In genomic region chr7:102273749-102274712, GRCh38 we compare ENCODE assay signal across 1 cellular context.
TF ChIP-seq lines count a peak whose summit lies in the region.

No MANE protein-coding gene starts in this region.

TF ChIP-seq in HepG2, 621 proteins besides CTCF, POLR2A, EP300 and RAD21 (continues in another document):
- no peak for TF ChIP-seq IKZF4 (CRISPR knock-in tag; IDR thresholded peaks at IDR 0.05; ENCODE audit: borderline replicate concordance, low read depth, not compliant biosample characterization)
- TF ChIP-seq, protein P1, sequence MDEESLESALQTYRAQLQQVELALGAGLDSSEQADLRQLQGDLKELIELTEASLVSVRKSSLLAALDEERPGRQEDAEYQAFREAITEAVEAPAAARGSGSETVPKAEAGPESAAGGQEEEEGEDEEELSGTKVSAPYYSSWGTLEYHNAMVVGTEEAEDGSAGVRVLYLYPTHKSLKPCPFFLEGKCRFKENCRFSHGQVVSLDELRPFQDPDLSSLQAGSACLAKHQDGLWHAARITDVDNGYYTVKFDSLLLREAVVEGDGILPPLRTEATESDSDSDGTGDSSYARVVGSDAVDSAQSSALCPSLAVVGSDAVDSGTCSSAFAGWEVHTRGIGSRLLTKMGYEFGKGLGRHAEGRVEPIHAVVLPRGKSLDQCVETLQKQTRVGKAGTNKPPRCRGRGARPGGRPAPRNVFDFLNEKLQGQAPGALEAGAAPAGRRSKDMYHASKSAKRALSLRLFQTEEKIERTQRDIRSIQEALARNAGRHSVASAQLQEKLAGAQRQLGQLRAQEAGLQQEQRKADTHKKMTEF (CRISPR knock-in tag; IDR thresholded peaks at IDR 0.05), result peak; percentile 72; the same call in 1 of the 2 replicates
- TF ChIP-seq, protein P2, sequence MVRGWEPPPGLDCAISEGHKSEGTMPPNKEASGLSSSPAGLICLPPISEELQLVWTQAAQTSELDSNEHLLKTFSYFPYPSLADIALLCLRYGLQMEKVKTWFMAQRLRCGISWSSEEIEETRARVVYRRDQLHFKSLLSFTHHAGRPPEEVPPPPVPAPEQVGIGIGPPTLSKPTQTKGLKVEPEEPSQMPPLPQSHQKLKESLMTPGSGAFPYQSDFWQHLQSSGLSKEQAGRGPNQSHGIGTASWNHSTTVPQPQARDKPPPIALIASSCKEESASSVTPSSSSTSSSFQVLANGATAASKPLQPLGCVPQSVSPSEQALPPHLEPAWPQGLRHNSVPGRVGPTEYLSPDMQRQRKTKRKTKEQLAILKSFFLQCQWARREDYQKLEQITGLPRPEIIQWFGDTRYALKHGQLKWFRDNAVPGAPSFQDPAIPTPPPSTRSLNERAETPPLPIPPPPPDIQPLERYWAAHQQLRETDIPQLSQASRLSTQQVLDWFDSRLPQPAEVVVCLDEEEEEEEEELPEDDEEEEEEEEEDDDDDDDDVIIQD (CRISPR knock-in tag; IDR thresholded peaks at IDR 0.05; ENCODE audit: low read depth), result no peak
- 0 out of 2 replicates have a peak, but pooled peaks have one; percentile 45 for TF ChIP-seq ZNF792 (CRISPR knock-in tag; IDR thresholded peaks at IDR 0.05)
- TF ChIP-seq MEF2D (CRISPR knock-in tag; IDR thresholded peaks at IDR 0.05), result peak; percentile 74
- 0 out of 2 replicates have a peak, but pooled peaks have one; percentile 52 for TF ChIP-seq MXD4 (CRISPR knock-in tag; IDR thresholded peaks at IDR 0.05)
- peak; percentile 50; the same call in 1 of the 2 replicates for TF ChIP-seq ZNF331 (CRISPR knock-in tag; IDR thresholded peaks at IDR 0.05)
- peak; percentile 44 for TF ChIP-seq CBX1 (IDR thresholded peaks at IDR 0.05; ENCODE audit: low read depth)
- 0 out of 2 replicates have a peak, but pooled peaks have one; percentile 38 for TF ChIP-seq POLR2AphosphoS5 (IDR thresholded peaks at IDR 0.05; ENCODE audit: low read depth, low read length)
- peak; percentile 41; the same call in 1 of the 2 replicates for TF ChIP-seq ZBTB7A (CRISPR knock-in tag; IDR thresholded peaks at IDR 0.05)
- peak; percentile 62; the same call in 1 of the 2 replicates for TF ChIP-seq KDM4B (CRISPR knock-in tag; IDR thresholded peaks at IDR 0.05)
- TF ChIP-seq BORCS8-MEF2B (CRISPR knock-in tag; IDR thresholded peaks at IDR 0.05), result 0 out of 2 replicates have a peak, but pooled peaks have one; percentile 23
- TF ChIP-seq, protein P3, sequence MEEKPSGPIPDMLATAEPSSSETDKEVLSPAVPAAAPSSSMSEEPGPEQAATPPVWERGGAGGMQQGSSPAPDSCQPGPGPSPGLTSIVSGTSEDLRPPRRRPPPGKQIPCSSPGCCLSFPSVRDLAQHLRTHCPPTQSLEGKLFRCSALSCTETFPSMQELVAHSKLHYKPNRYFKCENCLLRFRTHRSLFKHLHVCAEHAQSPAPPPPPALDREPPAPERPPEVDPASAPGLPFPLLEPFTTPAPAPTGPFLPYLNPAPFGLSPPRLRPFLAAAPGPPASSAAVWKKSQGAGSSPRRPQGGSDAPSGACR (CRISPR knock-in tag; IDR thresholded peaks at IDR 0.05), result peak; percentile 78; the same call in 1 of the 2 replicates
- TF ChIP-seq MEIS1 (CRISPR knock-in tag; IDR thresholded peaks at IDR 0.05; ENCODE audit: borderline replicate concordance), result peak; percentile 88
- TF ChIP-seq USF2 (IDR thresholded peaks at IDR 0.05; ENCODE audit: low read depth, low read length), result peak; percentile 93
- TF ChIP-seq USF2 (CRISPR knock-in tag; IDR thresholded peaks at IDR 0.05; ENCODE audit: borderline replicate concordance), result peak; percentile 96; the same call in 1 of the 2 replicates
- peak; percentile 62; the same call in 1 of the 2 replicates for TF ChIP-seq TGIF2 (CRISPR knock-in tag; IDR thresholded peaks at IDR 0.05)
- TF ChIP-seq ZNF431 (CRISPR knock-in tag; IDR thresholded peaks at IDR 0.05; ENCODE audit: borderline replicate concordance, low read depth), result peak; percentile 56; the same call in 1 of the 2 replicates
- TF ChIP-seq ZNF441 (CRISPR knock-in tag; IDR thresholded peaks at IDR 0.05; ENCODE audit: borderline replicate concordance), result peak; percentile 55; the same call in 1 of the 2 replicates
- TF ChIP-seq RXRA (CRISPR knock-in tag; IDR thresholded peaks at IDR 0.05), result peak; percentile 59
- TF ChIP-seq, protein P4, sequence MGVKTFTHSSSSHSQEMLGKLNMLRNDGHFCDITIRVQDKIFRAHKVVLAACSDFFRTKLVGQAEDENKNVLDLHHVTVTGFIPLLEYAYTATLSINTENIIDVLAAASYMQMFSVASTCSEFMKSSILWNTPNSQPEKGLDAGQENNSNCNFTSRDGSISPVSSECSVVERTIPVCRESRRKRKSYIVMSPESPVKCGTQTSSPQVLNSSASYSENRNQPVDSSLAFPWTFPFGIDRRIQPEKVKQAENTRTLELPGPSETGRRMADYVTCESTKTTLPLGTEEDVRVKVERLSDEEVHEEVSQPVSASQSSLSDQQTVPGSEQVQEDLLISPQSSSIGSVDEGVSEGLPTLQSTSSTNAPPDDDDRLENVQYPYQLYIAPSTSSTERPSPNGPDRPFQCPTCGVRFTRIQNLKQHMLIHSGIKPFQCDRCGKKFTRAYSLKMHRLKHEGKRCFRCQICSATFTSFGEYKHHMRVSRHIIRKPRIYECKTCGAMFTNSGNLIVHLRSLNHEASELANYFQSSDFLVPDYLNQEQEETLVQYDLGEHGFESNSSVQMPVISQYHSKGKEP (CRISPR knock-in tag; IDR thresholded peaks at IDR 0.05), result no peak
- no peak for TF ChIP-seq ZNF17 (CRISPR knock-in tag; IDR thresholded peaks at IDR 0.05)
- peak; percentile 86 for TF ChIP-seq ZFX (CRISPR knock-in tag; IDR thresholded peaks at IDR 0.05; ENCODE audit: low read depth)
- TF ChIP-seq TOE1 (CRISPR knock-in tag; IDR thresholded peaks at IDR 0.05), result no peak
- peak; percentile 70; the same call in 1 of the 2 replicates for TF ChIP-seq REPIN1 (CRISPR knock-in tag; IDR thresholded peaks at IDR 0.05; ENCODE audit: borderline replicate concordance, low read depth)
- peak in 1 of 2 experiments; percentile 40; a peak in 2 of 4 replicates for TF ChIP-seq NR2F1 (CRISPR knock-in tag; IDR thresholded peaks at IDR 0.05)
- TF ChIP-seq FOXA3 (CRISPR knock-in tag; IDR thresholded peaks at IDR 0.05), result peak; percentile 70
- TF ChIP-seq NFYB (CRISPR knock-in tag; IDR thresholded peaks at IDR 0.05), result peak; percentile 56; the same call in 1 of the 2 replicates
- peak; percentile 59; the same call in 1 of the 2 replicates for TF ChIP-seq ZSCAN29 (CRISPR knock-in tag; conservative IDR thresholded peaks at IDR 0.05)
- TF ChIP-seq SPEN (CRISPR knock-in tag; IDR thresholded peaks at IDR 0.05; ENCODE audit: low read depth), result peak; percentile 84
- peak; percentile 73; the same call in 1 of the 2 replicates for TF ChIP-seq THAP11 (CRISPR knock-in tag; IDR thresholded peaks at IDR 0.05)
- TF ChIP-seq, protein P5, sequence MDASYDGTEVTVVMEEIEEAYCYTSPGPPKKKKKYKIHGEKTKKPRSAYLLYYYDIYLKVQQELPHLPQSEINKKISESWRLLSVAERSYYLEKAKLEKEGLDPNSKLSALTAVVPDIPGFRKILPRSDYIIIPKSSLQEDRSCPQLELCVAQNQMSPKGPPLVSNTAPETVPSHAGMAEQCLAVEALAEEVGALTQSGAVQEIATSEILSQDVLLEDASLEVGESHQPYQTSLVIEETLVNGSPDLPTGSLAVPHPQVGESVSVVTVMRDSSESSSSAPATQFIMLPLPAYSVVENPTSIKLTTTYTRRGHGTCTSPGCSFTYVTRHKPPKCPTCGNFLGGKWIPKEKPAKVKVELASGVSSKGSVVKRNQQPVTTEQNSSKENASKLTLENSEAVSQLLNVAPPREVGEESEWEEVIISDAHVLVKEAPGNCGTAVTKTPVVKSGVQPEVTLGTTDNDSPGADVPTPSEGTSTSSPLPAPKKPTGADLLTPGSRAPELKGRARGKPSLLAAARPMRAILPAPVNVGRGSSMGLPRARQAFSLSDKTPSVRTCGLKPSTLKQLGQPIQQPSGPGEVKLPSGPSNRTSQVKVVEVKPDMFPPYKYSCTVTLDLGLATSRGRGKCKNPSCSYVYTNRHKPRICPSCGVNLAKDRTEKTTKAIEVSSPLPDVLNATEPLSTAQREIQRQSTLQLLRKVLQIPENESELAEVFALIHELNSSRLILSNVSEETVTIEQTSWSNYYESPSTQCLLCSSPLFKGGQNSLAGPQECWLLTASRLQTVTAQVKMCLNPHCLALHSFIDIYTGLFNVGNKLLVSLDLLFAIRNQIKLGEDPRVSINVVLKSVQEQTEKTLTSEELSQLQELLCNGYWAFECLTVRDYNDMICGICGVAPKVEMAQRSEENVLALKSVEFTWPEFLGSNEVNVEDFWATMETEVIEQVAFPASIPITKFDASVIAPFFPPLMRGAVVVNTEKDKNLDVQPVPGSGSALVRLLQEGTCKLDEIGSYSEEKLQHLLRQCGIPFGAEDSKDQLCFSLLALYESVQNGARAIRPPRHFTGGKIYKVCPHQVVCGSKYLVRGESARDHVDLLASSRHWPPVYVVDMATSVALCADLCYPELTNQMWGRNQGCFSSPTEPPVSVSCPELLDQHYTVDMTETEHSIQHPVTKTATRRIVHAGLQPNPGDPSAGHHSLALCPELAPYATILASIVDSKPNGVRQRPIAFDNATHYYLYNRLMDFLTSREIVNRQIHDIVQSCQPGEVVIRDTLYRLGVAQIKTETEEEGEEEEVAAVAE (CRISPR knock-in tag; IDR thresholded peaks at IDR 0.05; ENCODE audit: borderline replicate concordance), result peak; percentile 36; the same call in 1 of the 2 replicates
- peak; percentile 55; the same call in 1 of the 2 replicates for TF ChIP-seq YEATS2 (CRISPR knock-in tag; IDR thresholded peaks at IDR 0.05; ENCODE audit: borderline replicate concordance)
- peak; percentile 83; the same call in 2 of the 3 replicates for TF ChIP-seq MXI1 (IDR thresholded peaks at IDR 0.05; ENCODE audit: borderline replicate concordance, low read depth, low read length)
- no peak for TF ChIP-seq PAF1 (CRISPR knock-in tag; IDR thresholded peaks at IDR 0.05)
- no peak for TF ChIP-seq HOXD1 (CRISPR knock-in tag; IDR thresholded peaks at IDR 0.05)
- 0 out of 2 replicates have a peak, but pooled peaks have one; percentile 25 for TF ChIP-seq ZNF12 (CRISPR knock-in tag; IDR thresholded peaks at IDR 0.05)
- TF ChIP-seq ZNF547 (CRISPR knock-in tag; IDR thresholded peaks at IDR 0.05), result 0 out of 2 replicates have a peak, but pooled peaks have one; percentile 42
- peak; percentile 53; the same call in 1 of the 2 replicates for TF ChIP-seq ZNF232 (CRISPR knock-in tag; IDR thresholded peaks at IDR 0.05; ENCODE audit: borderline replicate concordance)
- TF ChIP-seq NR2F6 (IDR thresholded peaks at IDR 0.05), result peak; percentile 34; the same call in 1 of the 2 replicates
- TF ChIP-seq NR2F6 (CRISPR knock-in tag; IDR thresholded peaks at IDR 0.05), result peak; percentile 66; the same call in 1 of the 2 replicates
- peak; percentile 85 for TF ChIP-seq NR2C2 (CRISPR knock-in tag; IDR thresholded peaks at IDR 0.05; ENCODE audit: borderline replicate concordance)
- peak; percentile 82 for TF ChIP-seq TEAD3 (CRISPR knock-in tag; optimal IDR thresholded peaks at IDR 0.05; ENCODE audit: borderline replicate concordance)
- TF ChIP-seq TARDBP (CRISPR knock-in tag; IDR thresholded peaks at IDR 0.05), result peak; percentile 46; the same call in 1 of the 2 replicates
- TF ChIP-seq NCOR1 (IDR thresholded peaks at IDR 0.05; ENCODE audit: borderline replicate concordance, low read length), result 0 out of 2 replicates have a peak, but pooled peaks have one; percentile 50
- peak; percentile 76 for TF ChIP-seq RXRB (CRISPR knock-in tag; IDR thresholded peaks at IDR 0.05; ENCODE audit: borderline replicate concordance)
- 0 out of 2 replicates have a peak, but pooled peaks have one; percentile 26 for TF ChIP-seq ZNF362 (CRISPR knock-in tag; IDR thresholded peaks at IDR 0.05; ENCODE audit: borderline replicate concordance)
- no peak for TF ChIP-seq GMEB1 (CRISPR knock-in tag; IDR thresholded peaks at IDR 0.05; ENCODE audit: borderline replicate concordance)
- TF ChIP-seq, protein P6, sequence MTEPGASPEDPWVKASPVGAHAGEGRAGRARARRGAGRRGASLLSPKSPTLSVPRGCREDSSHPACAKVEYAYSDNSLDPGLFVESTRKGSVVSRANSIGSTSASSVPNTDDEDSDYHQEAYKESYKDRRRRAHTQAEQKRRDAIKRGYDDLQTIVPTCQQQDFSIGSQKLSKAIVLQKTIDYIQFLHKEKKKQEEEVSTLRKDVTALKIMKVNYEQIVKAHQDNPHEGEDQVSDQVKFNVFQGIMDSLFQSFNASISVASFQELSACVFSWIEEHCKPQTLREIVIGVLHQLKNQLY (CRISPR knock-in tag; IDR thresholded peaks at IDR 0.05), result peak; percentile 98
- no peak for TF ChIP-seq ZC3H13 (CRISPR knock-in tag; IDR thresholded peaks at IDR 0.05)
- peak; percentile 82 for TF ChIP-seq ZIK1 (CRISPR knock-in tag; IDR thresholded peaks at IDR 0.05; ENCODE audit: borderline replicate concordance, low read depth)
- 0 out of 2 replicates have a peak, but pooled peaks have one; percentile 41 for TF ChIP-seq TBX3 (IDR thresholded peaks at IDR 0.05; ENCODE audit: borderline replicate concordance)
- TF ChIP-seq ZNF350 (CRISPR knock-in tag; IDR thresholded peaks at IDR 0.05; ENCODE audit: borderline replicate concordance, low read depth), result peak; percentile 45; the same call in 1 of the 2 replicates
